In genomic region chr17:45436161-45436560, GRCh38 we compare ENCODE assay signal across 17 cellular contexts.
"Had no signal": no experiment of that assay in that cellular context is flagged by ENCODE, and none has a peak within 500 bp of the region (broad histone marks: within the 10 kb centered on the region; RNA-seq: fewer than 3 reads in every experiment).

No MANE protein-coding gene starts in this region.

- H3K79me2 ChIP-seq: hepatocyte had no signal

- H3K4me3 ChIP-seq: ascending aorta, breast epithelium, hepatocyte, left ventricle myocardium inferior, prostate gland, right lobe of liver, upper lobe of left lung had no signal

- H3K36me3 ChIP-seq: breast epithelium, prostate gland had no signal

- DNase-seq: activated CD4-positive, alpha-beta T cell treated with anti-CD3 and anti-CD28 coated beads, Interleukin-2, amount 10 ng/mL, durations not matched to agents 7 days and 5 days; activated CD4-positive, CD25-positive, alpha-beta regulatory T cell; activated CD8-positive, alpha-beta memory T cell treated with anti-CD3 and anti-CD28 coated beads for 24 hours; activated naive CD4-positive, alpha-beta T cell treated with anti-CD3 and anti-CD28 coated beads for 36 hours; activated naive CD8-positive, alpha-beta T cell treated with anti-CD3 and anti-CD28 coated beads, Interleukin-2, amount 50 U/mL, for 24 hours; dermis blood vessel endothelial cell; left ventricle myocardium inferior; occipital lobe; stimulated activated naive CD8-positive, alpha-beta T cell treated with anti-CD3 and anti-CD28 coated beads, Interleukin-15, amount 100 ng/mL, for 72 hours had no signal

- ATAC-seq: activated naive CD8-positive, alpha-beta T cell treated with anti-CD3 and anti-CD28 coated beads, Interleukin-2, amount 50 U/mL, for 24 hours; natural killer cell treated with Interleukin-12 subunit alpha and Interleukin-12 subunit beta and Interleukin-15 and Interleukin-18, amount 100 ng/mL, for 72 hours; right lobe of liver; stimulated activated naive CD8-positive, alpha-beta T cell treated with anti-CD3 and anti-CD28 coated beads, Interleukin-15, amount 100 ng/mL, for 72 hours had no signal

- H3K9me3 Mint-ChIP-seq: activated CD4-positive, alpha-beta T cell treated with anti-CD3 and anti-CD28 coated beads, Interleukin-2, amount 10 ng/mL, durations not matched to agents 7 days and 5 days; activated naive CD4-positive, alpha-beta T cell treated with anti-CD3 and anti-CD28 coated beads for 36 hours; activated naive CD8-positive, alpha-beta T cell treated with anti-CD3 and anti-CD28 coated beads, Interleukin-2, amount 50 U/mL, for 24 hours; natural killer cell treated with Interleukin-12 subunit alpha and Interleukin-12 subunit beta and Interleukin-15 and Interleukin-18, amount 100 ng/mL, for 72 hours; stimulated activated naive CD8-positive, alpha-beta T cell treated with anti-CD3 and anti-CD28 coated beads, Interleukin-15, amount 100 ng/mL, for 72 hours; T-helper 2 cell treated with Interferon-gamma antibody and Interleukin-4, amounts not matched to agents 5 μg/mL and 100 μg/mL, for 36 hours had no signal

- H3K27me3 Mint-ChIP-seq: activated CD4-positive, alpha-beta T cell treated with anti-CD3 and anti-CD28 coated beads, Interleukin-2, amount 10 ng/mL, durations not matched to agents 7 days and 5 days; natural killer cell treated with Interleukin-12 subunit alpha and Interleukin-12 subunit beta and Interleukin-15 and Interleukin-18, amount 100 ng/mL, for 72 hours; stimulated activated naive CD8-positive, alpha-beta T cell treated with anti-CD3 and anti-CD28 coated beads, Interleukin-15, amount 100 ng/mL, for 72 hours had no signal

- H3K27ac Mint-ChIP-seq: activated CD4-positive, alpha-beta T cell treated with anti-CD3 and anti-CD28 coated beads, Interleukin-2, amount 10 ng/mL, durations not matched to agents 7 days and 5 days; activated naive CD4-positive, alpha-beta T cell treated with anti-CD3 and anti-CD28 coated beads for 36 hours; activated naive CD8-positive, alpha-beta T cell treated with anti-CD3 and anti-CD28 coated beads, Interleukin-2, amount 50 U/mL, for 24 hours; stimulated activated naive CD8-positive, alpha-beta T cell treated with anti-CD3 and anti-CD28 coated beads, Interleukin-15, amount 100 ng/mL, for 72 hours; T-helper 2 cell treated with Interferon-gamma antibody and Interleukin-4, amounts not matched to agents 5 μg/mL and 100 μg/mL, for 36 hours had no signal

- H3K27ac ChIP-seq: ascending aorta, breast epithelium, hepatocyte, left ventricle myocardium inferior, prostate gland, right lobe of liver, upper lobe of left lung had no signal

- H3K27me3 ChIP-seq: breast epithelium, upper lobe of left lung had no signal

- H3K4me3 Mint-ChIP-seq: activated CD4-positive, alpha-beta T cell treated with anti-CD3 and anti-CD28 coated beads, Interleukin-2, amount 10 ng/mL, durations not matched to agents 7 days and 5 days; activated naive CD4-positive, alpha-beta T cell treated with anti-CD3 and anti-CD28 coated beads for 36 hours; activated naive CD8-positive, alpha-beta T cell treated with anti-CD3 and anti-CD28 coated beads, Interleukin-2, amount 50 U/mL, for 24 hours; natural killer cell treated with Interleukin-12 subunit alpha and Interleukin-12 subunit beta and Interleukin-15 and Interleukin-18, amount 100 ng/mL, for 72 hours; stimulated activated naive CD8-positive, alpha-beta T cell treated with anti-CD3 and anti-CD28 coated beads, Interleukin-15, amount 100 ng/mL, for 72 hours; T-helper 2 cell treated with Interferon-gamma antibody and Interleukin-4, amounts not matched to agents 5 μg/mL and 100 μg/mL, for 36 hours had no signal

- H3K9me3 ChIP-seq: ascending aorta, breast epithelium, left ventricle myocardium inferior, prostate gland, right lobe of liver, upper lobe of left lung had no signal

- H3K36me3 Mint-ChIP-seq: natural killer cell treated with Interleukin-12 subunit alpha and Interleukin-12 subunit beta and Interleukin-15 and Interleukin-18, amount 100 ng/mL, for 72 hours had no signal

- H3K4me2 ChIP-seq: hepatocyte had no signal

- H2AFZ ChIP-seq: hepatocyte had no signal
